Comparison of ENCODE assay signal across 11 cellular contexts in the genomic region with DNA sequence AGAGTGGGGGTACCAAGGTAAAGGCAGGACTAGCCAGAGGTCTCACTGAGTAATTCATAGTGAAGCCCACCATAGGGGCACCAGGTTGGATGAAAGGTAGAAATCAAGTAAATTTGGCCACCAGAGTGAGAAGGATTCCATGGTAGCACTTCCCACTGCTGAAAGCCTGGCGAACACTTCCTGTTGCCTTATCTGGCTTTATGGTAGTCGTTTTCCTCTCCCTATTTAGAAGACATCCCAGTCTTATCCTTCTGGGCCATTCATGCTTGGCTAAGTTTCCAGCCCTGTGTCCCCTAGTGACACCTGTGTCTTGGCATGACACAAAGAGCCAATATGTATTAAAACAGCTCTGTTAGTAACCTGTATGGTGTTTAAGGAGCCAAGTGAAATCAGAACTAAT.
A peak's percentile ranks its signal among the peaks of the same experiment; 100 is the strongest.
DNase-seq lines count a peak whose midpoint lies in the region; ATAC-seq and TF ChIP-seq lines count a peak whose summit lies in the region.
"Had no signal": no experiment of that assay in that cellular context is flagged by ENCODE, and none has a peak within 500 bp of the region (broad histone marks: within the 10 kb centered on the region; RNA-seq: fewer than 3 reads in every experiment).

No MANE protein-coding gene starts in this region.

- CTCF ChIA-PET in HCT116 (lab: Charles Lee) = no interaction called here

- H3K9me2 ChIP-seq in HCT116 (ENCODE audit: insufficient read depth) = no peaks in the 10 kb centered on the region

- DNase-seq in HCT116 (ENCODE audit: low read depth, low spot score) = no peak
- no peak for DNase-seq in adrenal gland
- peak; percentile 11 for DNase-seq in inferior parietal cortex (ENCODE audit: extremely low spot score)
- no peak for DNase-seq in substantia nigra (lab: John Stamatoyannopoulos, UW)
- no peak for DNase-seq in NCI-H524 (lab: John Stamatoyannopoulos, UW)
- no peak for DNase-seq in GM19240 (ENCODE audit: insufficient read length, low spot score)
- DNase-seq: activated CD4-positive, alpha-beta T cell treated with anti-CD3 and anti-CD28 coated beads, Interleukin-2, amount 50 U/mL, for 1 hour; RPMI8226 had no signal

- peak overlapping the region; percentile 85 for H2AFZ ChIP-seq in HCT116 (ENCODE audit: low read depth, low read length, poor library complexity, severe bottlenecking)

- intact Hi-C loops in HCT116 (cut with micrococcal nuclease) (no loop called here), adrenal gland (cut with DNase I) (no loop called here)

- H3K4me3 ChIP-seq in HCT116 (replicated peaks in 1 of 2; ENCODE audit: low read depth in 1 of 2, low read length in 2 of 2) = no peak overlapping the region
- no peak overlapping the region for H3K4me3 ChIP-seq in adrenal gland
- H3K4me3 ChIP-seq: MG63, ovary had no signal

- no peaks in the 10 kb centered on the region for H4K20me1 ChIP-seq in HCT116 (ENCODE audit: insufficient read depth)

- H3K27ac ChIP-seq in HCT116 (ENCODE audit: low read depth, low read length) (no peak overlapping the region), adrenal gland (peak overlapping the region in 4 of 5 donors; percentile 2 to 79 (median 68)), substantia nigra (ENCODE audit: low read depth, low read length, poor library complexity, severe bottlenecking) (peak overlapping the region; percentile 62)
- H3K27ac ChIP-seq: ovary had no signal

- ATAC-seq in HCT116 = peak; percentile 38
- ATAC-seq in HG02870 (IDR thresholded peaks at IDR 0.05; ENCODE audit: unreplicated experiment) = no peak

- H3K36me3 ChIP-seq in HCT116 (ENCODE audit: control insufficient read depth in 1 of 2, insufficient read depth in 2 of 2, low read length in 2 of 2) (no peaks in the 10 kb centered on the region), adrenal gland (replicated peaks in 1 of 2) (no peaks in the 10 kb centered on the region)
- H3K36me3 ChIP-seq: MG63, ovary had no signal

- H3K79me2 ChIP-seq in HCT116 (ENCODE audit: insufficient read depth, low read length) = no peaks in the 10 kb centered on the region

- RAD21 ChIA-PET in HCT116 (lab: Charles Lee; ENCODE audit: low non-redundant PET in 1 of 2, low total read pairs in 2 of 2, uncharacterized antibody in 2 of 2, unreplicated experiment in 2 of 2) = no interaction called here

- POLR2A ChIA-PET in HCT116 (lab: Charles Lee) = no interaction called here

- 44 to 64% (median 59%) methylated on average over 2 of the region's 2 CpGs for WGBS in adrenal gland, 4 donors

- peaks cover 3 to 16% of the 10 kb centered on the region in 2 experiments; a peak in 2 of 4 replicates for H3K4me1 ChIP-seq in HCT116 (ENCODE audit: control insufficient read depth in 1 of 2, insufficient read depth in 2 of 2, low read length in 2 of 2)
- H3K4me1 ChIP-seq in adrenal gland (replicated peaks in 1 of 2) = peaks cover 0 to 22% of the 10 kb centered on the region in 2 donors

- TF ChIP-seq CTCF in HCT116 (IDR thresholded peaks at IDR 0.05 in 2 of 3, conservative IDR thresholded peaks at IDR 0.05 in 1 of 3; ENCODE audit: borderline replicate concordance in 1 of 3, insufficient read depth in 1 of 3, low read depth in 2 of 3, low read length in 2 of 3) = no peak
- no peak for TF ChIP-seq CTCF in adrenal gland (IDR thresholded peaks at IDR 0.05)

- H3K9me3 ChIP-seq in HCT116 (ENCODE audit: control insufficient read depth in 1 of 2, insufficient read depth in 1 of 2, low read depth in 1 of 2, low read length in 2 of 2) (no peaks in the 10 kb centered on the region), adrenal gland (replicated peaks in 1 of 3) (no peaks in the 10 kb centered on the region)
- H3K9me3 ChIP-seq: MG63, ovary had no signal

- no TSS peak for BruUV-seq in HCT116 (replicated peaks; lab: Mats Ljungman, UMichigan)

- TF ChIP-seq RAD21 in HCT116 (IDR thresholded peaks at IDR 0.05; ENCODE audit: low read depth) = no peak

- H3K4me2 ChIP-seq in HCT116 (ENCODE audit: low read length) = peak overlapping the region; percentile 52

- no peak overlapping the region for H3K9ac ChIP-seq in HCT116 (ENCODE audit: low read length)

- TF ChIP-seq POLR2A in HCT116 (IDR thresholded peaks at IDR 0.05; ENCODE audit: borderline replicate concordance, extremely low read depth, insufficient read depth, insufficient read length) (no peak), adrenal gland (IDR thresholded peaks at IDR 0.05) (no peak)

- H3K27me3 ChIP-seq in HCT116 (ENCODE audit: insufficient read depth, low read length) (no peaks in the 10 kb centered on the region), adrenal gland (no peaks in the 10 kb centered on the region)
- H3K27me3 ChIP-seq: MG63, ovary had no signal

TF ChIP-seq in HCT116, 20 proteins besides CTCF, POLR2A, EP300 and RAD21:
- TF ChIP-seq, protein P1, sequence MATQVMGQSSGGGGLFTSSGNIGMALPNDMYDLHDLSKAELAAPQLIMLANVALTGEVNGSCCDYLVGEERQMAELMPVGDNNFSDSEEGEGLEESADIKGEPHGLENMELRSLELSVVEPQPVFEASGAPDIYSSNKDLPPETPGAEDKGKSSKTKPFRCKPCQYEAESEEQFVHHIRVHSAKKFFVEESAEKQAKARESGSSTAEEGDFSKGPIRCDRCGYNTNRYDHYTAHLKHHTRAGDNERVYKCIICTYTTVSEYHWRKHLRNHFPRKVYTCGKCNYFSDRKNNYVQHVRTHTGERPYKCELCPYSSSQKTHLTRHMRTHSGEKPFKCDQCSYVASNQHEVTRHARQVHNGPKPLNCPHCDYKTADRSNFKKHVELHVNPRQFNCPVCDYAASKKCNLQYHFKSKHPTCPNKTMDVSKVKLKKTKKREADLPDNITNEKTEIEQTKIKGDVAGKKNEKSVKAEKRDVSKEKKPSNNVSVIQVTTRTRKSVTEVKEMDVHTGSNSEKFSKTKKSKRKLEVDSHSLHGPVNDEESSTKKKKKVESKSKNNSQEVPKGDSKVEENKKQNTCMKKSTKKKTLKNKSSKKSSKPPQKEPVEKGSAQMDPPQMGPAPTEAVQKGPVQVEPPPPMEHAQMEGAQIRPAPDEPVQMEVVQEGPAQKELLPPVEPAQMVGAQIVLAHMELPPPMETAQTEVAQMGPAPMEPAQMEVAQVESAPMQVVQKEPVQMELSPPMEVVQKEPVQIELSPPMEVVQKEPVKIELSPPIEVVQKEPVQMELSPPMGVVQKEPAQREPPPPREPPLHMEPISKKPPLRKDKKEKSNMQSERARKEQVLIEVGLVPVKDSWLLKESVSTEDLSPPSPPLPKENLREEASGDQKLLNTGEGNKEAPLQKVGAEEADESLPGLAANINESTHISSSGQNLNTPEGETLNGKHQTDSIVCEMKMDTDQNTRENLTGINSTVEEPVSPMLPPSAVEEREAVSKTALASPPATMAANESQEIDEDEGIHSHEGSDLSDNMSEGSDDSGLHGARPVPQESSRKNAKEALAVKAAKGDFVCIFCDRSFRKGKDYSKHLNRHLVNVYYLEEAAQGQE (IDR thresholded peaks at IDR 0.05; ENCODE audit: low read depth) = no peak
